21 cellular contexts compared by ENCODE assay signal in genomic region chr20:50128520-50128905, GRCh38.
"Had no signal": no experiment of that assay in that cellular context is flagged by ENCODE, and none has a peak within 500 bp of the region (broad histone marks: within the 10 kb centered on the region; RNA-seq: fewer than 3 reads in every experiment).

No MANE protein-coding gene starts in this region.

- H3K27ac ChIP-seq: coronary artery, neural progenitor cell, parathyroid adenoma had no signal

- H3K27me3 ChIP-seq: esophagus squamous epithelium, neural progenitor cell, tibial artery had no signal

- H3K4me3 ChIP-seq: coronary artery, esophagus squamous epithelium, lung, mucosa of descending colon, neural progenitor cell, smooth muscle cell, tibial artery had no signal

- H3K9me3 ChIP-seq: esophagus squamous epithelium, mucosa of descending colon, tibial artery had no signal

- DNase-seq: dermis blood vessel endothelial cell; effector memory CD4-positive, alpha-beta T cell; esophagus squamous epithelium; foreskin melanocyte; kidney; mucosa of descending colon; naive thymus-derived CD4-positive, alpha-beta T cell; right cardiac atrium; stimulated activated CD4-positive, alpha-beta T cell treated with anti-CD3 and anti-CD28 coated beads, Interleukin-12 subunit alpha, Interleukin-12 subunit beta, amount 100 ng/mL, for 4 hours; stimulated activated CD4-positive, alpha-beta T cell treated with anti-CD3 and anti-CD28 coated beads, Interleukin-1b, Interleukin-23, amount 100 ng/mL, for 48 hours; stimulated activated CD4-positive, alpha-beta T cell treated with anti-CD3 and anti-CD28 coated beads, Interleukin-4, amount 100 ng/mL, for 1 hour; stimulated activated CD8-positive, alpha-beta memory T cell treated with anti-CD3 and anti-CD28 coated beads, Interleukin-4, amount 100 ng/mL, for 48 hours; stimulated activated naive CD4-positive, alpha-beta T cell; stimulated activated naive CD8-positive, alpha-beta T cell treated with anti-CD3 and anti-CD28 coated beads, Interleukin-15, amount 100 ng/mL, for 72 hours; tibial artery had no signal

- H3K9ac ChIP-seq: neural progenitor cell, parathyroid adenoma had no signal

- ATAC-seq: left lobe of liver; mucosa of descending colon; naive thymus-derived CD4-positive, alpha-beta T cell; right cardiac atrium; stimulated activated naive CD8-positive, alpha-beta T cell treated with anti-CD3 and anti-CD28 coated beads, Interleukin-15, amount 100 ng/mL, for 72 hours had no signal

- H3K36me3 ChIP-seq: neural progenitor cell had no signal

- H3K4me1 ChIP-seq: neural progenitor cell had no signal

- H3K4me2 ChIP-seq: neural progenitor cell, smooth muscle cell had no signal
